Comparison of ENCODE assay signal across 17 cellular contexts in genomic region chr20:57666106-57666833, GRCh38. TPM values are rescaled to one million over a fixed set of nuclear protein-coding genes. Genes with fewer than 3 reads are reported as not detected.
"Had no signal": no experiment of that assay in that cellular context is flagged by ENCODE, and none has a peak within 500 bp of the region (broad histone marks: within the 10 kb centered on the region; RNA-seq: fewer than 3 reads in every experiment).

No MANE protein-coding gene starts in this region.

- ATAC-seq: activated CD4-positive, alpha-beta T cell treated with anti-CD3 and anti-CD28 coated beads for 36 hours; activated T-cell treated with anti-CD3 and anti-CD28 coated beads, Interleukin-2, amount 50 U/mL, for 72 hours; esophagus mucosa; stimulated activated effector memory CD8-positive, alpha-beta T cell treated with anti-CD3 and anti-CD28 coated beads, Interleukin-12 subunit alpha, Interleukin-12 subunit beta, amount 100 ng/mL, for 72 hours had no signal

- DNase-seq: activated CD4-positive, alpha-beta memory T cell treated with anti-CD3 and anti-CD28 coated beads, Interleukin-2, amount 10 ng/mL, durations not matched to agents 7 days and 5 days; activated CD4-positive, alpha-beta T cell treated with anti-CD3 and anti-CD28 coated beads for 36 hours; activated gamma-delta T cell treated with Interleukin-2 at 50 U/mL for 16 hours; activated naive CD8-positive, alpha-beta T cell treated with anti-CD3 and anti-CD28 coated beads for 36 hours; activated T-cell treated with anti-CD3 and anti-CD28 coated beads, Interleukin-2, amount 50 U/mL, for 72 hours; immature natural killer cell; retina; small intestine; SW 1271; transverse colon had no signal

- H3K9me3 Mint-ChIP-seq: activated CD4-positive, alpha-beta memory T cell treated with anti-CD3 and anti-CD28 coated beads, Interleukin-2, amount 10 ng/mL, durations not matched to agents 7 days and 5 days; activated naive CD8-positive, alpha-beta T cell treated with anti-CD3 and anti-CD28 coated beads for 36 hours; activated T-cell treated with anti-CD3 and anti-CD28 coated beads, Interleukin-2, amount 50 U/mL, for 72 hours; immature natural killer cell; memory B cell; neural crest cell; stimulated activated effector memory CD8-positive, alpha-beta T cell treated with anti-CD3 and anti-CD28 coated beads, Interleukin-12 subunit alpha, Interleukin-12 subunit beta, amount 100 ng/mL, for 72 hours had no signal

- H3K27me3 Mint-ChIP-seq: activated CD4-positive, alpha-beta memory T cell treated with anti-CD3 and anti-CD28 coated beads, Interleukin-2, amount 10 ng/mL, durations not matched to agents 7 days and 5 days; activated CD4-positive, alpha-beta T cell treated with anti-CD3 and anti-CD28 coated beads for 36 hours; activated naive CD8-positive, alpha-beta T cell treated with anti-CD3 and anti-CD28 coated beads for 36 hours; memory B cell had no signal

- H3K27ac ChIP-seq: dorsolateral prefrontal cortex, parathyroid adenoma had no signal

- H3K27ac Mint-ChIP-seq: activated CD4-positive, alpha-beta memory T cell treated with anti-CD3 and anti-CD28 coated beads, Interleukin-2, amount 10 ng/mL, durations not matched to agents 7 days and 5 days; activated CD4-positive, alpha-beta T cell treated with anti-CD3 and anti-CD28 coated beads for 36 hours; activated naive CD8-positive, alpha-beta T cell treated with anti-CD3 and anti-CD28 coated beads for 36 hours; activated T-cell treated with anti-CD3 and anti-CD28 coated beads, Interleukin-2, amount 50 U/mL, for 72 hours; immature natural killer cell; memory B cell; stimulated activated effector memory CD8-positive, alpha-beta T cell treated with anti-CD3 and anti-CD28 coated beads, Interleukin-12 subunit alpha, Interleukin-12 subunit beta, amount 100 ng/mL, for 72 hours had no signal

- H3K4me3 ChIP-seq: dorsolateral prefrontal cortex, transverse colon had no signal

- H3K36me3 Mint-ChIP-seq: activated naive CD8-positive, alpha-beta T cell treated with anti-CD3 and anti-CD28 coated beads for 36 hours; immature natural killer cell; stimulated activated effector memory CD8-positive, alpha-beta T cell treated with anti-CD3 and anti-CD28 coated beads, Interleukin-12 subunit alpha, Interleukin-12 subunit beta, amount 100 ng/mL, for 72 hours had no signal

- H3K36me3 ChIP-seq: transverse colon had no signal

- H3K9me3 ChIP-seq: transverse colon had no signal

- H3K4me3 Mint-ChIP-seq: activated CD4-positive, alpha-beta memory T cell treated with anti-CD3 and anti-CD28 coated beads, Interleukin-2, amount 10 ng/mL, durations not matched to agents 7 days and 5 days; activated CD4-positive, alpha-beta T cell treated with anti-CD3 and anti-CD28 coated beads for 36 hours; activated T-cell treated with anti-CD3 and anti-CD28 coated beads, Interleukin-2, amount 50 U/mL, for 72 hours; immature natural killer cell; memory B cell; neural crest cell; stimulated activated effector memory CD8-positive, alpha-beta T cell treated with anti-CD3 and anti-CD28 coated beads, Interleukin-12 subunit alpha, Interleukin-12 subunit beta, amount 100 ng/mL, for 72 hours had no signal

- H3K4me1 ChIP-seq: parathyroid adenoma had no signal

- H3K4me1 Mint-ChIP-seq: activated CD4-positive, alpha-beta memory T cell treated with anti-CD3 and anti-CD28 coated beads, Interleukin-2, amount 10 ng/mL, durations not matched to agents 7 days and 5 days; activated CD4-positive, alpha-beta T cell treated with anti-CD3 and anti-CD28 coated beads for 36 hours; immature natural killer cell had no signal

- H3K27me3 ChIP-seq: dorsolateral prefrontal cortex, transverse colon had no signal

RNA-seq across cellular contexts. Expression of gene ZBP1, which starts 46.0 kb away (rescaled TPM):
- total RNA-seq: glomerular endothelial cell, neural crest cell had no signal
